ENCODE assay signal across 14 cellular contexts in the genomic region with DNA sequence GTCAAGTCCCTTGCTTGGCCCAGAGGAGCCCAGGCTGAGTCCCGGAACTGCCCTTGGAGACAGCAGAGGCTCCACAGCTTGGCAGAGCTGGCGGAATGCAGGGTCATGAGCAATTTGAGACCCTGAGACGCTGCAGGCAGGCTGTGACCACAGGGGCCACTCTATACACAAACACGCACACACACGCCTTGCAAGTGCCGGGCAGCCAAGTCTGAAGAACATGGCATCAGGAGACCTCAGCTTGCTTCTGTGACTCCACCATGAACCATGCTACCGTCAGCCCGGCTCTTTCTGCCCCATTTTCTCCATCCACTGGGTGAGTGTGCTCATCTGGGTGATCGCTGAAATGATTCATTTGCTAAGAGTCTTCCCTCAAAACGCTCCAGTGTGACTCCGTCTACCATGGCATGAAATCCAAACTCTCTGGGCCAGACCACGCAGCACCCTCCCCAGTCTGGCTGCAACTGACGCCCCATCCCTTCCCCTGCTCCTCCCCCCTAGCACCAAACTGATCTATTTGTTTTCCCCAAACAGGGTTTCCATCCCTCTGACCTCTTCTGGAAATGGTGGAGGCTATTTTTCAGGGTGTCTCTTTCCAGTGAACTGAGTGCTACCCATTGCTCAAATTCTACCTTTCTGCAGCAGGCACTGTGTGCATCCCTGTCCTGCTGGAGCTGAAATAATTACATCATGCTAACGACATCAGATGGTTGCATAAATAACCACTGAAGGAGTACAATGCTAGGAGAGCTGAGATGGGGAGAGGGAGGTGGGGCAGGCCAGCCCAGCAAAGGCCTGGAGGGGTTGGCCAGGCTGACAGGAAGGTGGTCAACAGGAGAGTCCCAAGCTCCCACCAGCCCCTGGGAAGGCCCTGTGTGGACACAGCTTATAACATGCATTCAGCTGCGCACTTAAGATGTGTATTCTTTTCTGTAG. TPM values are rescaled to one million over a fixed set of nuclear protein-coding genes. Genes with fewer than 3 reads are reported as not detected.
A peak's percentile ranks its signal among the peaks of the same experiment; 100 is the strongest.
DNase-seq lines count a peak whose midpoint lies in the region; ATAC-seq and TF ChIP-seq lines count a peak whose summit lies in the region.
"Had no signal": no experiment of that assay in that cellular context is flagged by ENCODE, and none has a peak within 500 bp of the region (broad histone marks: within the 10 kb centered on the region; RNA-seq: fewer than 3 reads in every experiment).

No MANE protein-coding gene starts in this region.

- no peak overlapping the region for H3K56ac ChIP-seq in IMR-90 (ENCODE audit: extremely low read depth, insufficient read depth, low read length)

- H3K9me3 ChIP-seq in IMR-90 (ENCODE audit: control insufficient read depth, insufficient read depth, low read length): no peaks in the 10 kb centered on the region
- H3K9me3 ChIP-seq: heart left ventricle had no signal

- H3K79me1 ChIP-seq in IMR-90 (ENCODE audit: low read depth in 1 of 2, low read length in 2 of 2): peaks cover 49 to 79% of the 10 kb centered on the region in 2 experiments

- peaks cover 29% of the 10 kb centered on the region for H3K36me3 ChIP-seq in IMR-90 (ENCODE audit: control insufficient read depth, insufficient read depth, low read length)
- H3K36me3 ChIP-seq in brain microvascular endothelial cell (replicated peaks): peaks cover 23% of the 10 kb centered on the region

- 38% methylated on average over 4 of the region's 15 CpGs; no CpG with 5 or more reads in 1 of the 2 experiments for WGBS in IMR-90 (ENCODE audit: extremely low coverage in 2 of 2, insufficient read length in 1 of 2), 2 experiments

- H3K36me3 Mint-ChIP-seq in neural crest cell (ENCODE audit: low read depth): peaks cover 20% of the 10 kb centered on the region

- dilution Hi-C loops in IMR-90 (cut with HindIII; ENCODE audit: low sequenced_read_pairs, unreplicated experiment): no loop called here

- H2BK15ac ChIP-seq in IMR-90 (ENCODE audit: low read depth, low read length): no peak overlapping the region

- H2BK120ac ChIP-seq in IMR-90 (ENCODE audit: low read depth, low read length): no peak overlapping the region

- no peak overlapping the region for H4K5ac ChIP-seq in IMR-90 (ENCODE audit: low read depth, low read length)

- peaks cover 47% of the 10 kb centered on the region for H3K4me1 Mint-ChIP-seq in neural crest cell

- H2AFZ ChIP-seq in IMR-90 (replicated peaks; ENCODE audit: low read length, poor library complexity): no peak overlapping the region

- CTCF ChIA-PET in IMR-90 (lab: Yijun Ruan, JAX): no interaction called here

- H3K9ac ChIP-seq in IMR-90 (ENCODE audit: low read depth, low read length): no peak overlapping the region

- TF ChIP-seq CTCF in IMR-90 (conservative IDR thresholded peaks at IDR 0.05; ENCODE audit: low read depth, low read length) (no peak), brain microvascular endothelial cell (IDR thresholded peaks at IDR 0.05; ENCODE audit: low read depth, low read length, missing control alignments) (no peak), neural crest cell (conservative IDR thresholded peaks at IDR 0.05) (no peak)

- no peak for TF ChIP-seq RAD21 in IMR-90 (IDR thresholded peaks at IDR 0.05; ENCODE audit: low read length)

- no peak overlapping the region for H3K27ac Mint-ChIP-seq in neural crest cell (ENCODE audit: unreplicated experiment)
- H3K27ac Mint-ChIP-seq: T-cell had no signal

- H3K9me1 ChIP-seq in IMR-90 (ENCODE audit: insufficient read depth, low read length): peaks cover 18% of the 10 kb centered on the region

- no peak overlapping the region for H3K14ac ChIP-seq in IMR-90 (replicated peaks; ENCODE audit: low read depth, low read length)

- no peak overlapping the region for H2BK5ac ChIP-seq in IMR-90 (ENCODE audit: low read depth, low read length, poor library complexity, severe bottlenecking)

- peak overlapping the region; percentile 12 for H2AK9ac ChIP-seq in IMR-90 (replicated peaks; ENCODE audit: low read depth, low read length, poor library complexity)

- H3K4ac ChIP-seq in IMR-90 (ENCODE audit: low read depth, low read length): no peak overlapping the region

- no peak for TF ChIP-seq POLR2A in IMR-90 (IDR thresholded peaks at IDR 0.05; ENCODE audit: low read depth, low read length)

- peak overlapping the region; percentile 61 for H3K4me3 Mint-ChIP-seq in neural crest cell

- DNase-seq in EH (ENCODE audit: low read depth) (peak; percentile 18), IMR-90 (peak; percentile 62), brain microvascular endothelial cell (peak; percentile 58), neural crest cell (ENCODE audit: low read depth, low spot score) (no peak), NCI-H1105 (lab: John Stamatoyannopoulos, UW) (no peak), NCI-H226 (no peak)
- DNase-seq in effector CD8-positive, alpha-beta T cell (lab: John Stamatoyannopoulos, UW): no peak
- DNase-seq: cortex of kidney, DMS 273 treated with DMSO at 0.1 percent for 48 hours, heart left ventricle, NCI-H524 treated with DMSO at 0.1 percent for 48 hours, small intestine, T-cell had no signal

- no peak overlapping the region for H3K23ac ChIP-seq in IMR-90 (ENCODE audit: low read depth, low read length)

- no peaks in the 10 kb centered on the region for H3K27me3 ChIP-seq in IMR-90 (ENCODE audit: control insufficient read depth, insufficient read depth, low read length)
- no peaks in the 10 kb centered on the region for H3K27me3 ChIP-seq in brain microvascular endothelial cell (replicated peaks)
- H3K27me3 ChIP-seq: heart left ventricle had no signal

- H3K9me3 Mint-ChIP-seq in neural crest cell: no peaks in the 10 kb centered on the region
- H3K9me3 Mint-ChIP-seq: T-cell had no signal

- no peak overlapping the region for H3K4me3 ChIP-seq in IMR-90 (ENCODE audit: insufficient read depth, low read depth, low read length)
- H3K4me3 ChIP-seq in brain microvascular endothelial cell (ENCODE audit: low read depth, low read length): peak overlapping the region; percentile 20
- H3K4me3 ChIP-seq: heart left ventricle had no signal

- H2BK20ac ChIP-seq in IMR-90 (ENCODE audit: low read depth, low read length): no peak overlapping the region

- peak overlapping the region; percentile 51 for H3K4me2 ChIP-seq in IMR-90 (ENCODE audit: low read depth, low read length)

- peaks cover 17% of the 10 kb centered on the region for H3K4me1 ChIP-seq in IMR-90 (ENCODE audit: control insufficient read depth, insufficient read depth, low read length)

- H4K8ac ChIP-seq in IMR-90 (ENCODE audit: low read depth in 2 of 2, low read length in 2 of 2): no peak overlapping the region; a peak in 1 of 4 replicates

- H4K20me1 ChIP-seq in IMR-90 (ENCODE audit: insufficient read depth, low read length): peaks cover 13% of the 10 kb centered on the region

- no peak overlapping the region for H2AK5ac ChIP-seq in IMR-90 (ENCODE audit: low read depth, low read length)

- in situ Hi-C loops in IMR-90 (cut with MboI; ENCODE audit: low sequenced_read_pairs) (no loop called here), brain microvascular endothelial cell (cut with HindIII; ENCODE audit: low pct_ligation_motif_present, low sequenced_read_pairs) (no loop called here)

- H4K91ac ChIP-seq in IMR-90 (ENCODE audit: insufficient read depth, low read depth, low read length): no peak overlapping the region; the same call in 1 of the 2 replicates

- no peak overlapping the region for H3K18ac ChIP-seq in IMR-90 (ENCODE audit: low read depth, low read length)

- H3K27ac ChIP-seq in IMR-90 (ENCODE audit: insufficient read depth, low read length): no peak overlapping the region
- peak overlapping the region; percentile 28 for H3K27ac ChIP-seq in brain microvascular endothelial cell
- H3K27ac ChIP-seq: heart left ventricle had no signal

- ATAC-seq in IMR-90 (ENCODE audit: low read depth) (no peak), GM21723 (IDR thresholded peaks at IDR 0.05; ENCODE audit: unreplicated experiment) (no peak)
- ATAC-seq: heart left ventricle, T-cell had no signal

- POLR2A ChIA-PET in IMR-90 (lab: Charles Lee; ENCODE audit: unreplicated experiment): interaction anchor here (0.9 kb wide), 1 partner anchor 9 kb away, joined by 3 read pairs; no protein-coding TSS in a partner anchor

- H3K27me3 Mint-ChIP-seq in neural crest cell (ENCODE audit: low read depth): no peaks in the 10 kb centered on the region
- H3K27me3 Mint-ChIP-seq: T-cell had no signal

- intact Hi-C loops in IMR-90 (cut with micrococcal nuclease): no loop called here

- BruUV-seq in IMR-90 (replicated peaks; lab: Mats Ljungman, UMichigan): no TSS peak

TF ChIP-seq in IMR-90, 13 proteins besides CTCF, POLR2A, EP300 and RAD21:
- TF ChIP-seq SMC3 (IDR thresholded peaks at IDR 0.05; ENCODE audit: low read depth, low read length) (no peak), MXI1 (IDR thresholded peaks at IDR 0.05; ENCODE audit: borderline replicate concordance, low read depth, low read length) (no peak), USF2 (IDR thresholded peaks at IDR 0.05; ENCODE audit: low read depth, low read length) (no peak), FOS (IDR thresholded peaks at IDR 0.05; ENCODE audit: low read depth, low read length) (no peak), CEBPB (IDR thresholded peaks at IDR 0.05; ENCODE audit: low read depth, low read length) (peak; percentile 31; the same call in 1 of the 2 replicates)

RNA-seq across cellular contexts. Expression of gene CARS2, which starts 3.1 kb away (rescaled TPM):
- total RNA-seq in IMR-90 (2012; rRNA removed) (71.4 and 76.2 TPM in 2 replicates), neural crest cell (81.5 and 92.3 TPM in 2 replicates)
- 75.1 and 76.4 TPM in 2 replicates for polyA plus RNA-seq in IMR-90 (2012; rRNA removed)
- polyA plus RNA-seq in IMR-90 (2012; cell fraction: cytosol; rRNA removed): 40.3 and 63.1 TPM in 2 replicates
- 266 and 332 TPM in 2 replicates for polyA plus RNA-seq in IMR-90 (2012; cell fraction: nucleus; rRNA removed; ENCODE audit: low replicate concordance)

RNA-seq across cellular contexts. Expression of gene ING1, which starts 10.6 kb away (rescaled TPM):
- 9.1 and 11.7 TPM in 2 replicates for total RNA-seq in IMR-90 (2012; rRNA removed)
- polyA plus RNA-seq in IMR-90 (2012; rRNA removed): 13.5 and 17.5 TPM in 2 replicates
- polyA plus RNA-seq in IMR-90 (2012; cell fraction: cytosol; rRNA removed): 12.9 and 25.4 TPM in 2 replicates
- 22.3 and 33.7 TPM in 2 replicates for polyA plus RNA-seq in IMR-90 (2012; cell fraction: nucleus; rRNA removed; ENCODE audit: low replicate concordance)
- total RNA-seq in neural crest cell: 26.8 and 29.6 TPM in 2 replicates

Comparison
In these comparisons a context has a peak if more than half of its experiments do, and no peak if none do; other contexts are left out.
1. DNase-seq: peak in EH (single experiment), IMR-90 (single experiment) and brain microvascular endothelial cell (single experiment); none in neural crest cell (single experiment), NCI-H1105 (single experiment), effector CD8-positive, alpha-beta T cell (single experiment) and NCI-H226 (single experiment).